Comparison of ENCODE assay signal across 1 cellular context in the genomic region with DNA sequence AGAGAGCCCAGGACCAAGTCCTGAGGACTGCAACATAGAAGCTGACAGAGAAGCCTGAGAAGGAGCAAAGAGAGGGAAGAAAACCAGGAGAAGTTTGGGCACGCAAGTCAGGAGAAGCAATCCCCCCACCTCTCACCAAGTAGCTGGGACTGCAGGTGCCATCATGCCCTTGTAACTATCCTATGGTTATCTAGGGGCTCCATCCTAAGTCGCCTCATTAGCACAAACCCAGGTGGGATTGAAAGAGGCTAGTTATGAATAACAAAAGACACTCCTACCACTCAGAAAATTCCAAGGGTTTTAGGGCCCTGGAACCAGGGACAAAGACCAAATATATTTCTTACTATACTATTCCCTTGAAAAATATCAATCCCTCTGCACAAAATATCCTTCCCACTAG.
TF ChIP-seq lines count a peak whose summit lies in the region.

No MANE protein-coding gene starts in this region.

TF ChIP-seq in H1, 55 proteins besides CTCF, POLR2A, EP300 and RAD21:
- 0 out of 2 replicates have a peak, but pooled peaks have one; percentile 38 for TF ChIP-seq TEAD4 (IDR thresholded peaks at IDR 0.05; ENCODE audit: low read depth, low read length)
- 0 out of 2 replicates have a peak, but pooled peaks have one; percentile 31 for TF ChIP-seq POU5F1 (IDR thresholded peaks at IDR 0.05; ENCODE audit: low read depth, low read length)
- no peak for TF ChIP-seq CHD1 (IDR thresholded peaks at IDR 0.05; ENCODE audit: low read depth, low read length)
